ENCODE assay signal across 1 cellular context in the genomic region with DNA sequence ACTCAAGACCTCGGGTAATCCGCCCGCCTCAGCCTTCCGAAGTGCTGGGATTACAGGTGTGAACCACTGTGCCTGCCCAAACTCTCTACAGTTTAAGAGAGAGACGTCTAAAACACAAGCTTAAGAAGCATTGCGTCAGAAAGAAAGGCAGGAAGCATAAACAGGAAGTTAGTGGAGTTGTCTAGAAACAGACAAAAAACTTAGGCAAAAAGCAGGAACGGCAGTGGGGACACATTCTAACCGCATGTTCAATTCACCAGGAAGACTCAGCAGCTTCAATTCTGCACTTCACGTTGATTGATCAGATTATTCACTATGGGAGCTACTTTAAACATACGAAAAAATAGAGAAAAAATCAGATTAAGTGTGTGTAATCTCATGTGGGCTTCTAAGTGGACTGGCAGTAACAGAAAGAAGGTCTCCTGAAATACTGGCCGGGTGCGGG.
TF ChIP-seq lines count a peak whose summit lies in the region.

No MANE protein-coding gene starts in this region.

TF ChIP-seq in GM23338, 12 proteins besides CTCF, POLR2A, EP300 and RAD21 (continued from another document):
- no peak for TF ChIP-seq NANOG (IDR thresholded peaks at IDR 0.05; ENCODE audit: borderline replicate concordance)
- TF ChIP-seq, protein P1, sequence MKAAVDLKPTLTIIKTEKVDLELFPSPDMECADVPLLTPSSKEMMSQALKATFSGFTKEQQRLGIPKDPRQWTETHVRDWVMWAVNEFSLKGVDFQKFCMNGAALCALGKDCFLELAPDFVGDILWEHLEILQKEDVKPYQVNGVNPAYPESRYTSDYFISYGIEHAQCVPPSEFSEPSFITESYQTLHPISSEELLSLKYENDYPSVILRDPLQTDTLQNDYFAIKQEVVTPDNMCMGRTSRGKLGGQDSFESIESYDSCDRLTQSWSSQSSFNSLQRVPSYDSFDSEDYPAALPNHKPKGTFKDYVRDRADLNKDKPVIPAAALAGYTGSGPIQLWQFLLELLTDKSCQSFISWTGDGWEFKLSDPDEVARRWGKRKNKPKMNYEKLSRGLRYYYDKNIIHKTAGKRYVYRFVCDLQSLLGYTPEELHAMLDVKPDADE (IDR thresholded peaks at IDR 0.05) = no peak
- no peak for TF ChIP-seq ZNF462 (CRISPR knock-in tag; IDR thresholded peaks at IDR 0.05)
- no peak for TF ChIP-seq EZH2phosphoT487 (IDR thresholded peaks at IDR 0.05; ENCODE audit: unreplicated experiment)
- TF ChIP-seq EZH2 (IDR thresholded peaks at IDR 0.05; ENCODE audit: low read depth, unreplicated experiment) = no peak
